ENCODE assay signal across 8 cellular contexts in the genomic region with DNA sequence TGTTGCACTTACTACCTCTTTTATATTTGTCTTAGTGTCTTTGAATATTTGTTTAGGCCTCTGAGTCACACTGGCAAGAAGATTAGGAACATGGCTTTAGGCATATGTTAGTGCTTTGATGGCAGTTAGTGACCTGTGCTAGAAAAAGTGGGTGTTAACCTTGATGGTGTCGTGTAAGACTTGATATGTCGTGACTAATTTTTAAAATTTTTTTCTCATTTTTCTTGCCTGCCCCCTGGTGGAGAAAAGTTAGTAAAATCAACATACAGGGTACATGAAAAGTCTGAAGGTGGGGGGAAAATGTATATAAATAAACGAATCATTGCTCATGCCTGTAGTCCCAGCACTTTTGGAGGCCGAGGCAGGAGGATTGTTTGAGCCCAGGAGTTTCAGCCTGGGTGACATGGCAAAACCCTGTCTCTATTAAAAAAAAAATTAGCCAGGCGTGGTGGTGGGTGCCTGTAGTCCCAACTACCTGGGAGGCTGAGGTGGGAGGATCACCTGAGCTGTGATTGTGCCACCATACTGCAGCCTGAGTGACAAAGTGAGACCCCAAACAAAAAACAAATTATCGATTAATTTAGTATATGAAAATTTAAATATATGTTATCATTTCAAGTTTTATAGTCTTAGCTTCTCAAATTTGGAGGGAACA. TPM values are rescaled to one million over a fixed set of nuclear protein-coding genes. Genes with fewer than 3 reads are reported as not detected.
DNase-seq lines count a peak whose midpoint lies in the region; ATAC-seq and TF ChIP-seq lines count a peak whose summit lies in the region.

No MANE protein-coding gene starts in this region.

- peaks cover 27% of the 10 kb centered on the region for H3K36me3 ChIP-seq in osteoblast (ENCODE audit: insufficient read depth, low read length)

- peaks cover 5% of the 10 kb centered on the region for H4K20me1 ChIP-seq in osteoblast (ENCODE audit: insufficient read depth, low read length)

- no peaks in the 10 kb centered on the region for H3K27me3 Mint-ChIP-seq in T-cell

- peaks cover 36% of the 10 kb centered on the region for H3K36me3 Mint-ChIP-seq in T-cell

- DNase-seq in NOMO-1 (lab: John Stamatoyannopoulos, UW; ENCODE audit: unreplicated experiment in 2 of 2) (peak; percentile 0 to 38), NOMO-1 treated with dmso at 0.1 percent for 144 hours (lab: John Stamatoyannopoulos, UW; ENCODE audit: unreplicated experiment) (no peak), HuH-7.5 (ENCODE audit: low spot score) (peak; percentile 10), T-cell (peak in 10 of 34 experiments; percentile 3 to 38 (median 10)), epithelial cell of esophagus (ENCODE audit: low read depth) (peak; percentile 77), osteoblast (ENCODE audit: insufficient read length, low spot score, missing footprints) (peak; percentile 57), cortex of kidney (lab: John Stamatoyannopoulos, UW) (no peak)

- H3K27ac Mint-ChIP-seq in T-cell, result no peak overlapping the region

- H3K4me1 Mint-ChIP-seq in T-cell, result peaks cover 15 to 22% (median 21%) of the 10 kb centered on the region in 3 donors

- H3K4me1 ChIP-seq in osteoblast (ENCODE audit: insufficient read depth, low read length), result peaks cover 33% of the 10 kb centered on the region

- no peaks in the 10 kb centered on the region for H3K9me3 ChIP-seq in osteoblast (ENCODE audit: low read depth, low read length)

- TF ChIP-seq CTCF in epithelial cell of esophagus (IDR thresholded peaks at IDR 0.05; ENCODE audit: insufficient read depth, low read depth, low read length, missing control alignments), result peak; percentile 55
- peak; percentile 68 for TF ChIP-seq CTCF in osteoblast (IDR thresholded peaks at IDR 0.05; ENCODE audit: extremely low read depth, low read depth, low read length)

- peak in 3 of 4 experiments; percentile 49 to 55 (median 55) for ATAC-seq in T-cell (replicated peaks in 1 of 4)
- no peak for ATAC-seq in HG03354 (IDR thresholded peaks at IDR 0.05; ENCODE audit: poor library complexity, severe bottlenecking, unreplicated experiment)

- no peak overlapping the region for H2AFZ ChIP-seq in osteoblast (ENCODE audit: low read length)

- no peaks in the 10 kb centered on the region for H3K27me3 ChIP-seq in osteoblast (ENCODE audit: insufficient read depth, low read length)

- CTCF ChIA-PET in T-cell (lab: Charles Lee), result interaction anchor here (0.6 to 1.7 kb wide), 5 partner anchors 8 to 588 kb away, joined by 3 to 11 read pairs (median 5); no protein-coding TSS in a partner anchor

- H3K27ac ChIP-seq in osteoblast (ENCODE audit: low read depth, low read length), result peak overlapping the region; percentile 82

- H3K9me3 Mint-ChIP-seq in T-cell, result no peaks in the 10 kb centered on the region

- POLR2A ChIA-PET in T-cell (lab: Charles Lee), result no interaction called here

- H3K4me3 ChIP-seq in epithelial cell of esophagus (ENCODE audit: low read length) (no peak overlapping the region), osteoblast (ENCODE audit: insufficient read depth, low read length) (no peak overlapping the region)

- H3K79me2 ChIP-seq in osteoblast (ENCODE audit: insufficient read depth, low read length), result peaks cover 15% of the 10 kb centered on the region

- no peak overlapping the region for H3K4me3 Mint-ChIP-seq in T-cell

- H3K4me2 ChIP-seq in osteoblast (ENCODE audit: insufficient read depth, low read length), result peak overlapping the region; percentile 26

RNA-seq across cellular contexts. Expression of gene TAX1BP1, which starts 44.6 kb away (rescaled TPM):
- total RNA-seq in T-cell, result 100 to 1,000 TPM in 2 of 5 donors, 10 to 100 TPM in 3; 80.2 to 118 (median 90.2) TPM
- 107 and 112 TPM in 2 replicates for total RNA-seq in osteoblast

Comparison
In these comparisons a context has a peak if more than half of its experiments do, and no peak if none do; other contexts are left out.
1. DNase-seq: peak in NOMO-1 (2 of 2), HuH-7.5 (single experiment), epithelial cell of esophagus (single experiment) and osteoblast (single experiment); none in NOMO-1 treated with dmso at 0.1 percent for 144 hours (single experiment) and cortex of kidney (single experiment).